Comparison of ENCODE assay signal across 11 cellular contexts in genomic region chr4:26579169-26579568, GRCh38.
"Had no signal": no experiment of that assay in that cellular context is flagged by ENCODE, and none has a peak within 500 bp of the region (broad histone marks: within the 10 kb centered on the region; RNA-seq: fewer than 3 reads in every experiment).

No MANE protein-coding gene starts in this region.

- H3K9ac ChIP-seq: GM23248 had no signal

- H3K4me3 ChIP-seq: GM23248, GM23338, HAP-1 had no signal

- FAIRE-seq: H1, H54 had no signal

- H3K36me3 ChIP-seq: HAP-1 had no signal

- DNase-seq: GM23248, GOT3, H7, H9, HCEC 1CT, HFFc6 had no signal

- H2AFZ ChIP-seq: GM23248, GM23338 had no signal

- H3K9me3 ChIP-seq: HAP-1 had no signal

- H3K27ac ChIP-seq: GM23248 had no signal

- H3K4me2 ChIP-seq: GM23338 had no signal

- ATAC-seq: GM23338, HCT116 had no signal
